15 cellular contexts compared by ENCODE assay signal in the genomic region with DNA sequence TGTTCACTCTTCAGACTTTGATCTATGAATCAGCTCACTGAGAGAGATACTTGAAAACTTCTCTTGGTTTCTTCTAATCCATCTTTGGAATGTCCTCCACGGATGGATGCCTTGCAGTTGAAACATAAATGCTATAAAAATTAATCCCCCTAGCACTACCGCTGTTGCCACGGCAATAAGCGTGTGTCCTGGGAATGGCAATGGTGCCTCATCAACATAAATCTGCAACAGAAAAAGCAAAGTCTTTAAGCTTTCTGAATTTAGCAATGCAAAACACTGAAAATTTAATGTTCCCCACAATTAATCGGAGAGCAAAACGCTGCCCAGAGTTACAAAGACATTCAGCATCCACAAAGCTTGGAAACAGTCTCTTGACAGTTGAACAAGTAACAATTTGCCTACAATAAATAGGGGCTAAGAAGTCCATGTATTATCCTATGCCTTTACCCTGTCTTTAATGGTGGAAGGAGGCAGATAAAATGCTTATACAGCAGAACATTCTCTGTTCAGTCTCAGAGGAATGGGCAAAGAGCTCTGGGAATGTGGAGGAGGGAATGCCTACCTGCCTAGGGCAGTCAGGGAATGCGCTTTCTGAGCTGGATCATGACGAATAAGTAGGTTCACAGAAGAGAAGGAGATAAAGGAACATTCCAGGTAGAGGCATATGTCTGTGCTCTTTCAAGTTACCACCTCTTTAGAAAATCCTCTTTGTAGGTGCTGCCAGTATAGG.
"Had no signal": no experiment of that assay in that cellular context is flagged by ENCODE, and none has a peak within 500 bp of the region (broad histone marks: within the 10 kb centered on the region; RNA-seq: fewer than 3 reads in every experiment).

No MANE protein-coding gene starts in this region.

- H3K4me1 ChIP-seq: esophagus muscularis mucosa, stomach, uterus had no signal

- H3K27me3 ChIP-seq: uterus had no signal

- H3K4me1 Mint-ChIP-seq: activated B cell treated with CpG ODN at 0.5 μM for 24 hours, nephron progenitor cell had no signal

- DNase-seq: activated B cell treated with CpG ODN at 0.5 μM for 24 hours; activated CD4-positive, alpha-beta T cell treated with anti-CD3 and anti-CD28 coated beads, Interleukin-2, amount 10 ng/mL, durations not matched to agents 24 days and 14 days; activated naive CD4-positive, alpha-beta T cell treated with Interleukin-2 at 50 U/mL for 16 hours; dorsolateral prefrontal cortex; foreskin fibroblast; glutamatergic neuron; islet precursor cell; left ventricle myocardium superior; mesenchymal stem cell; nephron progenitor cell; stomach; uterus had no signal

- H3K4me3 ChIP-seq: dorsolateral prefrontal cortex, esophagus muscularis mucosa, stomach, thoracic aorta, uterus had no signal

- H3K27ac ChIP-seq: dorsolateral prefrontal cortex, esophagus muscularis mucosa, stomach, thoracic aorta, uterus had no signal

- ATAC-seq: left ventricle myocardium superior had no signal

- H3K4me3 Mint-ChIP-seq: activated B cell treated with CpG ODN at 0.5 μM for 24 hours; activated CD4-positive, alpha-beta T cell treated with anti-CD3 and anti-CD28 coated beads, Interleukin-2, amount 10 ng/mL, durations not matched to agents 24 days and 14 days; activated T-helper 1 cell treated with anti-CD3 and anti-CD28 coated beads, Interleukin-12 subunit alpha, Interleukin-12 subunit beta, Interleukin-2, Interleukin-4 antibody, amounts not matched to agents 30 ng/mL and 10 ng/mL and 1 ng/mL, durations not matched to agents 14 hours and 24 hours and 36 hours; nephron progenitor cell had no signal

- H3K36me3 ChIP-seq: esophagus muscularis mucosa, stomach, thoracic aorta, uterus had no signal

- H3K9me3 ChIP-seq: thoracic aorta, uterus had no signal

- H3K27ac Mint-ChIP-seq: activated B cell treated with CpG ODN at 0.5 μM for 24 hours; activated CD4-positive, alpha-beta T cell treated with anti-CD3 and anti-CD28 coated beads, Interleukin-2, amount 10 ng/mL, durations not matched to agents 24 days and 14 days; activated T-helper 1 cell treated with anti-CD3 and anti-CD28 coated beads, Interleukin-12 subunit alpha, Interleukin-12 subunit beta, Interleukin-2, Interleukin-4 antibody, amounts not matched to agents 30 ng/mL and 10 ng/mL and 1 ng/mL, durations not matched to agents 14 hours and 24 hours and 36 hours; nephron progenitor cell had no signal
